In genomic region chr11:64173616-64174355, GRCh38 we compare ENCODE assay signal across 2 cellular contexts.
TF ChIP-seq lines count a peak whose summit lies in the region.

No MANE protein-coding gene starts in this region.

TF ChIP-seq in IMR-90, 13 proteins besides CTCF, POLR2A, EP300 and RAD21:
- TF ChIP-seq BHLHE40 (IDR thresholded peaks at IDR 0.05; ENCODE audit: low read depth, low read length), result no peak
- TF ChIP-seq NFE2L2 (IDR thresholded peaks at IDR 0.05; ENCODE audit: low read depth, low read length), result no peak
- TF ChIP-seq RFX5 (IDR thresholded peaks at IDR 0.05; ENCODE audit: low read depth, low read length), result no peak
- no peak for TF ChIP-seq ELK1 (IDR thresholded peaks at IDR 0.05; ENCODE audit: borderline replicate concordance, low read depth, low read length)
- TF ChIP-seq CHD1 (IDR thresholded peaks at IDR 0.05; ENCODE audit: low read depth, low read length), result no peak
- TF ChIP-seq MAFK (IDR thresholded peaks at IDR 0.05; ENCODE audit: low read depth, low read length), result peak; percentile 52
- no peak for TF ChIP-seq SMC3 (IDR thresholded peaks at IDR 0.05; ENCODE audit: low read depth, low read length)
- TF ChIP-seq FOS (IDR thresholded peaks at IDR 0.05; ENCODE audit: low read depth, low read length), result no peak
- TF ChIP-seq USF2 (IDR thresholded peaks at IDR 0.05; ENCODE audit: low read depth, low read length), result no peak

TF ChIP-seq in endothelial cell of umbilical vein, 7 proteins besides CTCF, POLR2A, EP300 and RAD21:
- TF ChIP-seq FOS (IDR thresholded peaks at IDR 0.05; ENCODE audit: borderline replicate concordance, insufficient read depth, low read length) (no peak), JUN (IDR thresholded peaks at IDR 0.05; ENCODE audit: borderline replicate concordance, insufficient read depth, insufficient read length, low read depth) (no peak), POLR2AphosphoS5 (IDR thresholded peaks at IDR 0.05; ENCODE audit: insufficient read depth, low read depth, low read length) (no peak), GATA2 (IDR thresholded peaks at IDR 0.05; ENCODE audit: insufficient read depth, insufficient read length, low read depth, low read length) (no peak), MYC (IDR thresholded peaks at IDR 0.05; ENCODE audit: low read depth, low read length) (no peak), EZH2 (IDR thresholded peaks at IDR 0.05; ENCODE audit: borderline replicate concordance, low read depth, low read length, severe bottlenecking) (no peak)
- TF ChIP-seq, protein P1, sequence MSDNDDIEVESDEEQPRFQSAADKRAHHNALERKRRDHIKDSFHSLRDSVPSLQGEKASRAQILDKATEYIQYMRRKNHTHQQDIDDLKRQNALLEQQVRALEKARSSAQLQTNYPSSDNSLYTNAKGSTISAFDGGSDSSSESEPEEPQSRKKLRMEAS (IDR thresholded peaks at IDR 0.05; ENCODE audit: insufficient read depth, insufficient read length), result no peak
